ENCODE assay signal across 8 cellular contexts in the genomic region with DNA sequence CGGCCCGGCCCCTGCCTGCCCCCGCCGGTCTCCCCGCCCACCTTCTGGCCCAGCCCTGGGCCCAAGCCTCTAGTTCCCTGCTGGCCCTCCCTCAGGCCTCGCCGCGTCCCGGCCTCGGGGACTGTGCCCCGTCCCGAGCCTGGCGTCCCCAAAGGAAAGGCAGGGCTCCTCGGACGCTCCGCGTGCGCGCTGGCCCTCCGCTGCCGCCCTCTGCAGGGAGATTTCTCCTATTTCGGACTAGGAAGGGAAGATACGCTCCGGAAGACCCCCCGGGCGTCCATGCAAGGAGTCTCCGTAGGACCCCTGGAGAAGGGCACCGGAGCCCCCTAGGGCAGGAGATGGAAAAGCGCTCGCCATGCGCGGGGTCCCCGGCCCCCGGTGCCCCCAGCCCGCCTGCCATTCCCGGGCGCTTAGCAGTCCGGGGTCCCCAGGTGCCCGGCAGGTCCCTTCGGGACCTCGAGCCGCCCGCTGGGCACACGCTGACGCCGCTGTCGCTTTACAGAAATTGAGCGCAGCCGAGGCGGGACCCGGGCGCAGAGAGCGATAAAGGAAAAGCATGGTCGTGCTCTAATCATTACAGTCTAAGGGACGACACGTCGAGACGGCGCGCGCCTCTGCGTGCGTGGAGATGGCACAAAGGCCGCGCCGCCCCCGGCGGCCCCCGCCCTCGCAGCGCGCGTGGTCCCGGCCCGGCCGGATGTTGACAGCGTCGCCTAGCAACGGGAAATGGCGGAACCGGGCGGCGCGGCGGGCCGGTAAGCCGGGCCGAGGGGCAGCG. TPM values are rescaled to one million over a fixed set of nuclear protein-coding genes. Genes with fewer than 3 reads are reported as not detected.
DNase-seq lines count a peak whose midpoint lies in the region; ATAC-seq and TF ChIP-seq lines count a peak whose summit lies in the region.

A gene with protein sequence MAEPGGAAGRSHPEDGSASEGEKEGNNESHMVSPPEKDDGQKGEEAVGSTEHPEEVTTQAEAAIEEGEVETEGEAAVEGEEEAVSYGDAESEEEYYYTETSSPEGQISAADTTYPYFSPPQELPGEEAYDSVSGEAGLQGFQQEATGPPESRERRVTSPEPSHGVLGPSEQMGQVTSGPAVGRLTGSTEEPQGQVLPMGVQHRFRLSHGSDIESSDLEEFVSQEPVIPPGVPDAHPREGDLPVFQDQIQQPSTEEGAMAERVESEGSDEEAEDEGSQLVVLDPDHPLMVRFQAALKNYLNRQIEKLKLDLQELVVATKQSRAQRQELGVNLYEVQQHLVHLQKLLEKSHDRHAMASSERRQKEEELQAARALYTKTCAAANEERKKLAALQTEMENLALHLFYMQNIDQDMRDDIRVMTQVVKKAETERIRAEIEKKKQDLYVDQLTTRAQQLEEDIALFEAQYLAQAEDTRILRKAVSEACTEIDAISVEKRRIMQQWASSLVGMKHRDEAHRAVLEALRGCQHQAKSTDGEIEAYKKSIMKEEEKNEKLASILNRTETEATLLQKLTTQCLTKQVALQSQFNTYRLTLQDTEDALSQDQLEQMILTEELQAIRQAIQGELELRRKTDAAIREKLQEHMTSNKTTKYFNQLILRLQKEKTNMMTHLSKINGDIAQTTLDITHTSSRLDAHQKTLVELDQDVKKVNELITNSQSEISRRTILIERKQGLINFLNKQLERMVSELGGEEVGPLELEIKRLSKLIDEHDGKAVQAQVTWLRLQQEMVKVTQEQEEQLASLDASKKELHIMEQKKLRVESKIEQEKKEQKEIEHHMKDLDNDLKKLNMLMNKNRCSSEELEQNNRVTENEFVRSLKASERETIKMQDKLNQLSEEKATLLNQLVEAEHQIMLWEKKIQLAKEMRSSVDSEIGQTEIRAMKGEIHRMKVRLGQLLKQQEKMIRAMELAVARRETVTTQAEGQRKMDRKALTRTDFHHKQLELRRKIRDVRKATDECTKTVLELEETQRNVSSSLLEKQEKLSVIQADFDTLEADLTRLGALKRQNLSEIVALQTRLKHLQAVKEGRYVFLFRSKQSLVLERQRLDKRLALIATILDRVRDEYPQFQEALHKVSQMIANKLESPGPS (plus strand): TSS at position 706 of the 778 bp plus-strand sequence. CDS start 21 bp downstream, at position 727.

- H3K36me3 Mint-ChIP-seq in chondrocyte (ENCODE audit: low read depth) = peaks cover 4% of the 10 kb centered on the region

- peak within 1 kb of the TSS; percentile 98 for H3K27ac Mint-ChIP-seq in chondrocyte (ENCODE audit: unreplicated experiment)

- ATAC-seq in HG02759 (IDR thresholded peaks at IDR 0.05; ENCODE audit: unreplicated experiment) = peak; percentile 77
- ATAC-seq in HG02571 (IDR thresholded peaks at IDR 0.05; ENCODE audit: unreplicated experiment) = no peak

- peak; percentile 64 for TF ChIP-seq CTCF in chondrocyte (IDR thresholded peaks at IDR 0.05)

- peak; percentile 46 for DNase-seq in DMS153 (lab: John Stamatoyannopoulos, UW)
- peak; percentile 82 for DNase-seq in NCI-H2227 treated with DMSO at 0.1 percent for 48 hours (lab: John Stamatoyannopoulos, UW)
- DNase-seq in activated CD4-positive, alpha-beta T cell treated with anti-CD3 and anti-CD28 coated beads for 24 hours (ENCODE audit: low read depth in 2 of 2) = peak; percentile 35 to 56
- no peak for DNase-seq in chondrocyte (ENCODE audit: low spot score)
- peak; percentile 83 for DNase-seq in kidney tubule cell (ENCODE audit: low spot score)
- DNase-seq in stimulated activated CD4-positive, alpha-beta T cell treated with anti-CD3 and anti-CD28 coated beads, Interleukin-15, amount 100 ng/mL, for 48 hours (ENCODE audit: low read depth in 2 of 2) = peak; percentile 37 to 45

- H3K9me3 Mint-ChIP-seq in chondrocyte (ENCODE audit: low read depth) = no peaks in the 10 kb centered on the region

- peaks cover 44% of the 10 kb centered on the region for H3K4me1 Mint-ChIP-seq in chondrocyte (ENCODE audit: low read depth)

- no peaks in the 10 kb centered on the region for H3K27me3 Mint-ChIP-seq in chondrocyte (ENCODE audit: low read depth)

- H3K4me3 Mint-ChIP-seq in chondrocyte (ENCODE audit: unreplicated experiment) = peak within 1 kb of the TSS; percentile 92

RNA-seq across cellular contexts. Expression of the gene that starts here (rescaled TPM):
- 5.8 to 11.8 TPM (median 6.5 TPM) in 3 replicates for total RNA-seq in chondrocyte
